Comparison of ENCODE assay signal across 8 cellular contexts in genomic region chr16:71893888-71894228, GRCh38. TPM values are rescaled to one million over a fixed set of nuclear protein-coding genes. Genes with fewer than 3 reads are reported as not detected.
DNase-seq lines count a peak whose midpoint lies in the region; FAIRE-seq and TF ChIP-seq lines count a peak whose summit lies in the region.

No MANE protein-coding gene starts in this region.

- 49% methylated on average over 7 of the region's 7 CpGs for WGBS in prostate gland

- H3K36me3 ChIP-seq in ES-I3 (ENCODE audit: insufficient read depth, low read length) (no peaks in the 10 kb centered on the region; the same call in 1 of the 2 replicates), Peyer's patch (no peaks in the 10 kb centered on the region), prostate gland (no peaks in the 10 kb centered on the region)

- H3K9me3 ChIP-seq in ES-I3 (ENCODE audit: control insufficient read depth, insufficient read depth, low read length): no peaks in the 10 kb centered on the region
- H3K9me3 ChIP-seq in Peyer's patch: no peaks in the 10 kb centered on the region
- no peaks in the 10 kb centered on the region for H3K9me3 ChIP-seq in prostate gland

- no peak for TF ChIP-seq CTCF in Peyer's patch (IDR thresholded peaks at IDR 0.05)
- TF ChIP-seq CTCF in epithelial cell of proximal tubule (conservative IDR thresholded peaks at IDR 0.05; ENCODE audit: low read depth, low read length): no peak
- TF ChIP-seq CTCF in prostate gland (IDR thresholded peaks at IDR 0.05): no peak

- peak overlapping the region; percentile 91 to 98 (median 92) for H3K27ac ChIP-seq in Peyer's patch
- peak overlapping the region; percentile 97 for H3K27ac ChIP-seq in prostate gland

- H3K4me1 ChIP-seq in ES-I3 (ENCODE audit: insufficient read depth, low read length): no peaks in the 10 kb centered on the region
- peaks cover 0 to 32% (median 3%) of the 10 kb centered on the region in 4 donors for H3K4me1 ChIP-seq in Peyer's patch
- H3K4me1 ChIP-seq in prostate gland (replicated peaks): peaks cover 2% of the 10 kb centered on the region

- H3K9ac ChIP-seq in ES-I3 (ENCODE audit: low read depth, low read length): peak overlapping the region; percentile 93

- H3K4me3 ChIP-seq in Peyer's patch: peak overlapping the region; percentile 64 to 99 (median 74)
- peak overlapping the region; percentile 82 for H3K4me3 ChIP-seq in epithelial cell of proximal tubule (ENCODE audit: low read depth, low read length)
- H3K4me3 ChIP-seq in prostate gland: peak overlapping the region; percentile 70 to 98

- no peaks in the 10 kb centered on the region for H3K27me3 ChIP-seq in Peyer's patch
- no peaks in the 10 kb centered on the region for H3K27me3 ChIP-seq in prostate gland (replicated peaks; ENCODE audit: insufficient read depth)

- no peak for DNase-seq in Peyer's patch
- no peak for DNase-seq in epithelial cell of proximal tubule (ENCODE audit: low read depth)
- no peak for DNase-seq in prostate gland (ENCODE audit: low spot score)
- no peak for DNase-seq in EL
- DNase-seq in hepatic stellate cell (ENCODE audit: low spot score): no peak
- no peak for DNase-seq in SKM-1 treated with dmso at 0.1 percent for 144 hours (lab: John Stamatoyannopoulos, UW; ENCODE audit: unreplicated experiment)
- no peak for DNase-seq in frontal cortex (ENCODE audit: low spot score in 2 of 2)

- no peak for FAIRE-seq in frontal cortex (lab: Jason Lieb, UNC)

- intact Hi-C loops in prostate gland (cut with DNase I): no loop called here

- TF ChIP-seq POLR2A in Peyer's patch (IDR thresholded peaks at IDR 0.05) (no peak), prostate gland (IDR thresholded peaks at IDR 0.05) (no peak)

RNA-seq across cellular contexts. Expression of gene IST1, which starts 1.5 kb away (rescaled TPM):
- total RNA-seq in Peyer's patch (100 to 1,000 TPM; 228 to 274 (median 261) TPM), epithelial cell of proximal tubule (145 and 211 TPM in 2 replicates), prostate gland (100 to 1,000 TPM; 193 to 249 TPM), frontal cortex (117 TPM)

RNA-seq across cellular contexts. Expression of gene ZNF821, which starts 9.9 kb away (rescaled TPM):
- total RNA-seq in Peyer's patch (10 to 100 TPM; 16.5 to 22.0 (median 19.3) TPM), epithelial cell of proximal tubule (6.4 and 17.6 TPM in 2 replicates), prostate gland (10 to 100 TPM; 20.0 to 26.6 TPM), frontal cortex (36.7 TPM)

RNA-seq across cellular contexts. Expression of gene ATXN1L, which starts 48.1 kb away (rescaled TPM):
- total RNA-seq in Peyer's patch (10 to 100 TPM; 14.0 to 40.2 (median 22.5) TPM), epithelial cell of proximal tubule (9.5 and 12.2 TPM in 2 replicates), prostate gland (10 to 100 TPM; 17.7 to 35.8 TPM), frontal cortex (7.7 TPM)
